Comparison of ENCODE assay signal across 9 cellular contexts in genomic region chr4:23614284-23614892, GRCh38.
DNase-seq lines count a peak whose midpoint lies in the region; ATAC-seq and TF ChIP-seq lines count a peak whose summit lies in the region.
"Had no signal": no experiment of that assay in that cellular context is flagged by ENCODE, and none has a peak within 500 bp of the region (broad histone marks: within the 10 kb centered on the region; RNA-seq: fewer than 3 reads in every experiment).

No MANE protein-coding gene starts in this region.

- H3K4me3 ChIP-seq in right atrium auricular region: no peak overlapping the region
- no peak overlapping the region for H3K4me3 ChIP-seq in esophagus muscularis mucosa
- H3K4me3 ChIP-seq in retinal pigment epithelial cell (ENCODE audit: low read length): no peak overlapping the region
- H3K4me3 ChIP-seq: skin epidermis had no signal

- H3K36me3 ChIP-seq in right atrium auricular region (no peaks in the 10 kb centered on the region), esophagus muscularis mucosa (no peaks in the 10 kb centered on the region)

- TF ChIP-seq CTCF in right atrium auricular region (IDR thresholded peaks at IDR 0.05) (peak in 1 of 2 donors; percentile 40), esophagus muscularis mucosa (IDR thresholded peaks at IDR 0.05) (peak; percentile 27 to 38 (median 30)), retinal pigment epithelial cell (conservative IDR thresholded peaks at IDR 0.05; ENCODE audit: low read depth, low read length) (peak; percentile 66)

- H3K27me3 ChIP-seq in right atrium auricular region (no peaks in the 10 kb centered on the region), esophagus muscularis mucosa (no peaks in the 10 kb centered on the region)

- ATAC-seq in Right ventricle myocardium superior (ENCODE audit: poor library complexity): peak; percentile 71
- no peak for ATAC-seq in GM21515 (IDR thresholded peaks at IDR 0.05; ENCODE audit: unreplicated experiment)

- no peak for TF ChIP-seq POLR2A in esophagus muscularis mucosa (IDR thresholded peaks at IDR 0.05; ENCODE audit: low read depth)

- no peak for TF ChIP-seq EP300 in esophagus muscularis mucosa (IDR thresholded peaks at IDR 0.05)

- no peak for DNase-seq in Right ventricle myocardium superior
- DNase-seq in right atrium auricular region (ENCODE audit: low spot score): no peak
- peak; percentile 2 for DNase-seq in NCI-H2196 treated with DMSO at 0.1 percent for 48 hours (lab: John Stamatoyannopoulos, UW; ENCODE audit: unreplicated experiment)
- no peak for DNase-seq in esophagus muscularis mucosa (ENCODE audit: extremely low spot score)
- DNase-seq in retinal pigment epithelial cell (ENCODE audit: low read depth): peak; percentile 24
- DNase-seq in NCI-H1436 (lab: John Stamatoyannopoulos, UW): no peak
- no peak for DNase-seq in anterior cingulate cortex (lab: John Stamatoyannopoulos, UW)

- no peak overlapping the region for H3K27ac ChIP-seq in right atrium auricular region
- no peak overlapping the region for H3K27ac ChIP-seq in esophagus muscularis mucosa (replicated peaks in 1 of 4)
- H3K27ac ChIP-seq: skin epidermis had no signal

- 67% methylated on average over 5 of the region's 6 CpGs for WGBS in esophagus muscularis mucosa

- H3K9me3 ChIP-seq in right atrium auricular region: no peaks in the 10 kb centered on the region
- H3K9me3 ChIP-seq in esophagus muscularis mucosa: no peaks in the 10 kb centered on the region

- H3K4me1 ChIP-seq in right atrium auricular region: no peaks in the 10 kb centered on the region
- no peaks in the 10 kb centered on the region for H3K4me1 ChIP-seq in esophagus muscularis mucosa

- intact Hi-C loops in Right ventricle myocardium superior (cut with DNase I) (no loop called here), esophagus muscularis mucosa (cut with DNase I) (no loop called here)

Comparison
In these comparisons a context has a peak if more than half of its experiments do, and no peak if none do; other contexts are left out.
1. DNase-seq: peak in NCI-H2196 treated with DMSO at 0.1 percent for 48 hours (single experiment) and retinal pigment epithelial cell (single experiment); none in Right ventricle myocardium superior (single experiment), right atrium auricular region (single experiment), esophagus muscularis mucosa (single experiment), NCI-H1436 (single experiment) and anterior cingulate cortex (0 of 58).